15 cellular contexts compared by ENCODE assay signal in genomic region chr4:31081375-31081774, GRCh38.
DNase-seq lines count a peak whose midpoint lies in the region; ATAC-seq and TF ChIP-seq lines count a peak whose summit lies in the region.
"Had no signal": no experiment of that assay in that cellular context is flagged by ENCODE, and none has a peak within 500 bp of the region (broad histone marks: within the 10 kb centered on the region; RNA-seq: fewer than 3 reads in every experiment).

No MANE protein-coding gene starts in this region.

- no peaks in the 10 kb centered on the region for H3K4me1 ChIP-seq in HAP-1

- in situ Hi-C loops in HAP-1 (cut with MboI; ENCODE audit: low sequenced_read_pairs): no loop called here

- TF ChIP-seq CTCF in AG10803 (conservative IDR thresholded peaks at IDR 0.05; ENCODE audit: low read length): no peak

- DNase-seq in AG10803 (ENCODE audit: low read depth) (peak; percentile 24), MV-4-11 (lab: John Stamatoyannopoulos, UW) (peak; percentile 45), dedifferentiated amniotic fluid mesenchymal stem cell (ENCODE audit: extremely low spot score) (peak; percentile 74), renal cortical epithelial cell (ENCODE audit: low read depth) (peak; percentile 1), NCI-H1105 treated with DMSO at 0.1 percent for 48 hours (lab: John Stamatoyannopoulos, UW) (no peak), HAP-1 (ENCODE audit: low spot score in 2 of 2) (no peak)
- DNase-seq: activated naive CD8-positive, alpha-beta T cell treated with anti-CD3 and anti-CD28 coated beads for 36 hours; AML-193; Calu3; heart right ventricle; NCI-H526; stimulated activated naive CD8-positive, alpha-beta T cell treated with anti-CD3 and anti-CD28 coated beads, Interleukin-15, Interleukin-2, amounts not matched to agents 100 U/mL and 50 U/mL, for 24 hours had no signal

- H3K9me3 ChIP-seq in HAP-1: no peaks in the 10 kb centered on the region

- no peaks in the 10 kb centered on the region for H3K36me3 ChIP-seq in HAP-1 (replicated peaks)
- H3K36me3 ChIP-seq: heart right ventricle had no signal

- H3K27me3 ChIP-seq in HAP-1 (ENCODE audit: low read depth): peaks cover 2% of the 10 kb centered on the region; the same call in 1 of the 2 replicates
- H3K27me3 ChIP-seq: heart right ventricle had no signal

- ATAC-seq in HG02970 (IDR thresholded peaks at IDR 0.05; ENCODE audit: low FRiP score, unreplicated experiment) (no peak), GM18867 (IDR thresholded peaks at IDR 0.05; ENCODE audit: unreplicated experiment) (no peak)
- ATAC-seq: heart right ventricle; HepG2; stimulated activated naive CD8-positive, alpha-beta T cell treated with anti-CD3 and anti-CD28 coated beads, Interleukin-15, Interleukin-2, amounts not matched to agents 100 U/mL and 50 U/mL, for 24 hours had no signal

- H3K4me3 ChIP-seq in AG10803 (ENCODE audit: low read length): no peak overlapping the region
- H3K4me3 ChIP-seq in HAP-1: no peak overlapping the region
- H3K4me3 ChIP-seq: heart right ventricle had no signal

Comparison
In these comparisons a context has a peak if more than half of its experiments do, and no peak if none do; other contexts are left out.
1. DNase-seq: peak in AG10803 (single experiment), MV-4-11 (single experiment), dedifferentiated amniotic fluid mesenchymal stem cell (single experiment) and renal cortical epithelial cell (single experiment); none in NCI-H1105 treated with DMSO at 0.1 percent for 48 hours (single experiment) and HAP-1 (0 of 2).